Comparison of ENCODE assay signal across 10 cellular contexts in genomic region chr11:13318498-13319295, GRCh38. TPM values are rescaled to one million over a fixed set of nuclear protein-coding genes. Genes with fewer than 3 reads are reported as not detected.
DNase-seq lines count a peak whose midpoint lies in the region; ATAC-seq and TF ChIP-seq lines count a peak whose summit lies in the region.
"Had no signal": no experiment of that assay in that cellular context is flagged by ENCODE, and none has a peak within 500 bp of the region (broad histone marks: within the 10 kb centered on the region; RNA-seq: fewer than 3 reads in every experiment).

No MANE protein-coding gene starts in this region.

- ATAC-seq in GM18858 (IDR thresholded peaks at IDR 0.05; ENCODE audit: unreplicated experiment) (peak; percentile 75), GM21576 (IDR thresholded peaks at IDR 0.05; ENCODE audit: unreplicated experiment) (peak; percentile 86), HG03571 (IDR thresholded peaks at IDR 0.05; ENCODE audit: unreplicated experiment) (peak; percentile 70)

- H3K4me3 ChIP-seq in mesenchymal stem cell (ENCODE audit: insufficient read depth in 1 of 2, low read depth in 1 of 2, low read length in 2 of 2), result peak overlapping the region in 1 of 2 experiments; percentile 56
- H3K4me3 ChIP-seq: dorsolateral prefrontal cortex, SK-N-MC had no signal

- no peak overlapping the region for H3K18ac ChIP-seq in mesenchymal stem cell (ENCODE audit: low read depth in 1 of 2, low read length in 2 of 2)

- no peak overlapping the region for H2AFZ ChIP-seq in mesenchymal stem cell (ENCODE audit: low read depth, low read length)

- no peak overlapping the region for H3K14ac ChIP-seq in mesenchymal stem cell (ENCODE audit: low read length in 2 of 2)

- H3K4ac ChIP-seq in mesenchymal stem cell (ENCODE audit: low read depth in 1 of 2, low read length in 2 of 2), result no peak overlapping the region

- no peak overlapping the region for H2BK5ac ChIP-seq in mesenchymal stem cell (ENCODE audit: low read depth, low read length, poor library complexity, severe bottlenecking)

- no peak overlapping the region for H3K4me3 Mint-ChIP-seq in CD14-positive monocyte

- no peaks in the 10 kb centered on the region for H3K9me3 Mint-ChIP-seq in CD14-positive monocyte

- 33% methylated on average over 2 of the region's 2 CpGs for WGBS in mesenchymal stem cell

- no peak for TF ChIP-seq CTCF in CD14-positive monocyte (IDR thresholded peaks at IDR 0.05)

- no peak overlapping the region for H2AK5ac ChIP-seq in mesenchymal stem cell (ENCODE audit: low read length, severe bottlenecking)

- H3K23ac ChIP-seq in mesenchymal stem cell (ENCODE audit: low read length in 2 of 2), result no peak overlapping the region

- no peak overlapping the region for H3K4me2 ChIP-seq in mesenchymal stem cell (ENCODE audit: low read length, poor library complexity, severe bottlenecking)

- H3K27ac Mint-ChIP-seq in CD14-positive monocyte, result peak overlapping the region in 1 of 7 donors; percentile 52

- H3K27me3 ChIP-seq in mesenchymal stem cell (ENCODE audit: control insufficient read depth in 1 of 2, insufficient read depth in 1 of 2, low read length in 2 of 2), result no peaks in the 10 kb centered on the region
- H3K27me3 ChIP-seq: dorsolateral prefrontal cortex had no signal

- H3K27me3 Mint-ChIP-seq in CD14-positive monocyte (ENCODE audit: low read depth in 3 of 3), result peaks cover 0 to 2% (median 0%) of the 10 kb centered on the region in 3 donors

- intact Hi-C loops in CD14-positive monocyte (cut with micrococcal nuclease) (no loop called here), head of caudate nucleus (cut with DNase I) (no loop called here)

- no peak overlapping the region for H2BK15ac ChIP-seq in mesenchymal stem cell (ENCODE audit: low read depth, poor library complexity, severe bottlenecking)

- no peak overlapping the region for H2BK12ac ChIP-seq in mesenchymal stem cell (ENCODE audit: low read length in 2 of 2)

- no peak overlapping the region for H4K8ac ChIP-seq in mesenchymal stem cell (ENCODE audit: low read length)

- no peak overlapping the region for H4K91ac ChIP-seq in mesenchymal stem cell (ENCODE audit: low read length)

- H3K9ac ChIP-seq in mesenchymal stem cell (ENCODE audit: low read length), result peak overlapping the region; percentile 61

- H3K4me1 Mint-ChIP-seq in CD14-positive monocyte, result peaks cover 27% of the 10 kb centered on the region

- DNase-seq in mesenchymal stem cell, result peak; percentile 58
- no peak for DNase-seq in NCI-H187 (lab: John Stamatoyannopoulos, UW)
- DNase-seq in CD14-positive monocyte (ENCODE audit: low spot score), result no peak
- no peak for DNase-seq in head of caudate nucleus
- no peak for DNase-seq in H4 (ENCODE audit: low spot score)
- DNase-seq: dorsolateral prefrontal cortex had no signal

- H3K4me1 ChIP-seq in mesenchymal stem cell (ENCODE audit: control insufficient read depth, insufficient read depth, low read depth, low read length), result peaks cover 12% of the 10 kb centered on the region

- no peak overlapping the region for H2BK120ac ChIP-seq in mesenchymal stem cell (ENCODE audit: low read depth, low read length)

- H3K36me3 Mint-ChIP-seq in CD14-positive monocyte, result peaks cover 35 to 38% of the 10 kb centered on the region in 2 donors

- peaks cover 40% of the 10 kb centered on the region for H3K79me1 ChIP-seq in mesenchymal stem cell (replicated peaks; ENCODE audit: low read length, poor library complexity, severe bottlenecking)

- no peaks in the 10 kb centered on the region for H3K9me3 ChIP-seq in mesenchymal stem cell (ENCODE audit: control insufficient read depth, low read length)

- H3K27ac ChIP-seq in mesenchymal stem cell (ENCODE audit: low read length, poor library complexity, severe bottlenecking), result no peak overlapping the region
- H3K27ac ChIP-seq: SK-N-MC had no signal

- H3K36me3 ChIP-seq in mesenchymal stem cell (ENCODE audit: control insufficient read depth in 1 of 2, insufficient read depth in 2 of 2, low read depth in 1 of 2, low read length in 2 of 2), result peaks cover 0 to 6% of the 10 kb centered on the region in 2 experiments

RNA-seq across cellular contexts. Expression of gene BMAL1, which starts 41.1 kb away (rescaled TPM):
- polyA plus RNA-seq in mesenchymal stem cell (2013, experiment 1 of 2), result 9.0 TPM
- 10.0 TPM for polyA plus RNA-seq in mesenchymal stem cell (2013, experiment 2 of 2)
- polyA plus RNA-seq in CD14-positive monocyte, result 10 to 100 TPM; 10.2 to 11.5 TPM
- 12.1 and 14.2 TPM in 2 replicates for total RNA-seq in H4 (2014; rRNA removed; shearing (Covaris generic))
